In the genomic region with DNA sequence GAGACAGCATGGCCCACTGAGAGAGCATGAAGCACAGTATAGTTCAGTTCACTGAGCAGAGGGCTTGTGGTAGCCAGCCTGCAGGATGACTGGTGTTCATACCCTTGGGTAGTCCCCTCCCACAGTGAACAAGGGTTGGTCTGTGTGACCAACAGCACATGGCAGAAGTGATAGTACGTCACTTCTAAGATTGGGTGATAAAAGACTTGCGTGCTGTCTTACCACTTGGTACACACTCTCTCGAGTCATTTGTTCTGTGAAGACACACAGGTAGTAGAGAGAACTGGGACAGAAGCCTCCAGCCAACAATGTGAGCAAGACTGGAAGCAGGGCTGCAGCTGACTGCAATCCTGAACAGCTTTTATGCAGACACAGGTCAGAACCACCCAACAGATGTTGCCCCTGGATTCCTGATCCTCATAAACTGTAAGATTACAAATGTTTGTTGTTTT, we compare ENCODE assay signal across 8 cellular contexts. TPM values are rescaled to one million over a fixed set of nuclear protein-coding genes. Genes with fewer than 3 reads are reported as not detected.
A peak's percentile ranks its signal among the peaks of the same experiment; 100 is the strongest.
DNase-seq lines count a peak whose midpoint lies in the region; ATAC-seq and TF ChIP-seq lines count a peak whose summit lies in the region.

No MANE protein-coding gene starts in this region.

- intact Hi-C loops in activated CD4-positive, alpha-beta T cell treated with anti-CD3 and anti-CD28 coated beads, Interleukin-2, amount 10 ng/mL, durations not matched to agents 24 days and 14 days (cut with micrococcal nuclease) = loop anchor here (1.0 to 5.0 kb wide), 8 partner anchors 9 to 805 kb away; partner anchors contain the start of gene CCDC7

- peak; percentile 94 for ATAC-seq in HG03108 (IDR thresholded peaks at IDR 0.05; ENCODE audit: unreplicated experiment)

- H3K4me1 ChIP-seq in smooth muscle cell (ENCODE audit: low read depth) = peaks cover 35% of the 10 kb centered on the region

- H3K9me3 Mint-ChIP-seq in activated CD4-positive, alpha-beta T cell treated with anti-CD3 and anti-CD28 coated beads, Interleukin-2, amount 10 ng/mL, durations not matched to agents 24 days and 14 days = no peaks in the 10 kb centered on the region

- no peak for TF ChIP-seq CTCF in smooth muscle cell (IDR thresholded peaks at IDR 0.05; ENCODE audit: borderline replicate concordance, insufficient read depth, poor library complexity, severe bottlenecking)

- H3K27ac ChIP-seq in smooth muscle cell (ENCODE audit: low read depth) = peak overlapping the region; percentile 69

- H3K9ac ChIP-seq in smooth muscle cell (ENCODE audit: low read depth) = peak overlapping the region; percentile 8

- H3K36me3 ChIP-seq in smooth muscle cell (ENCODE audit: low read depth) = no peaks in the 10 kb centered on the region

- peaks cover 76% of the 10 kb centered on the region for H3K4me1 Mint-ChIP-seq in activated CD4-positive, alpha-beta T cell treated with anti-CD3 and anti-CD28 coated beads, Interleukin-2, amount 10 ng/mL, durations not matched to agents 24 days and 14 days

- peak overlapping the region; percentile 91 for H3K27ac Mint-ChIP-seq in activated CD4-positive, alpha-beta T cell treated with anti-CD3 and anti-CD28 coated beads, Interleukin-2, amount 10 ng/mL, durations not matched to agents 24 days and 14 days

- peaks cover 99% of the 10 kb centered on the region for H3K79me2 ChIP-seq in smooth muscle cell (ENCODE audit: low read depth)

- H3K27me3 ChIP-seq in smooth muscle cell (ENCODE audit: low read depth) = no peaks in the 10 kb centered on the region

- 20% methylated on average over 3 of the region's 3 CpGs for WGBS in smooth muscle cell (ENCODE audit: low lambda C conversion rate)

- H3K27me3 Mint-ChIP-seq in activated CD4-positive, alpha-beta T cell treated with anti-CD3 and anti-CD28 coated beads, Interleukin-2, amount 10 ng/mL, durations not matched to agents 24 days and 14 days = no peaks in the 10 kb centered on the region

- H3K36me3 Mint-ChIP-seq in activated CD4-positive, alpha-beta T cell treated with anti-CD3 and anti-CD28 coated beads, Interleukin-2, amount 10 ng/mL, durations not matched to agents 24 days and 14 days (ENCODE audit: low read depth) = peaks cover 27% of the 10 kb centered on the region

- peak; percentile 76 for TF ChIP-seq POLR2A in GM19193 (IDR thresholded peaks at IDR 0.05; ENCODE audit: extremely low read depth, insufficient read depth, insufficient read length)

- H2AFZ ChIP-seq in smooth muscle cell (ENCODE audit: low read depth) = no peak overlapping the region

- peak overlapping the region; percentile 75 for H3K4me3 Mint-ChIP-seq in activated CD4-positive, alpha-beta T cell treated with anti-CD3 and anti-CD28 coated beads, Interleukin-2, amount 10 ng/mL, durations not matched to agents 24 days and 14 days

- H3K4me3 ChIP-seq in smooth muscle cell = no peak overlapping the region

- peak overlapping the region; percentile 36 for H3K4me2 ChIP-seq in smooth muscle cell

- H4K20me1 ChIP-seq in smooth muscle cell (ENCODE audit: low read depth) = peaks cover 99% of the 10 kb centered on the region

- H3F3A ChIP-seq in smooth muscle cell (ENCODE audit: low read depth) = peaks cover 14% of the 10 kb centered on the region

- DNase-seq in activated CD4-positive, alpha-beta T cell treated with anti-CD3 and anti-CD28 coated beads, Interleukin-2, amount 10 ng/mL, durations not matched to agents 24 days and 14 days = peak; percentile 91
- peak; percentile 40 for DNase-seq in epidermal melanocyte (ENCODE audit: insufficient read length, low spot score)
- DNase-seq in smooth muscle cell (lab: John Stamatoyannopoulos, UW; ENCODE audit: unreplicated experiment) = no peak
- no peak for DNase-seq in SHP77 (lab: John Stamatoyannopoulos, UW)
- no peak for DNase-seq in cortex of kidney (lab: John Stamatoyannopoulos, UW)
- DNase-seq in SIG-M5 treated with dmso at 0.1 percent for 504 hours (lab: John Stamatoyannopoulos, UW; ENCODE audit: unreplicated experiment) = no peak

- no peaks in the 10 kb centered on the region for H3K9me3 ChIP-seq in smooth muscle cell (replicated peaks; ENCODE audit: low read depth)

RNA-seq across cellular contexts. Expression of gene EPC1, which starts 14.6 kb away (rescaled TPM):
- 32.3 and 34.3 TPM in 2 replicates for total RNA-seq in activated CD4-positive, alpha-beta T cell treated with anti-CD3 and anti-CD28 coated beads, Interleukin-2, amount 10 ng/mL, durations not matched to agents 24 days and 14 days
- total RNA-seq in smooth muscle cell = 52.1 TPM in 2 replicates
- 16.3 and 19.4 TPM in 2 replicates for polyA plus RNA-seq in smooth muscle cell

Comparison
In these comparisons a context has a peak if more than half of its experiments do, and no peak if none do; other contexts are left out.
1. DNase-seq: peak in activated CD4-positive, alpha-beta T cell treated with anti-CD3 and anti-CD28 coated beads, Interleukin-2, amount 10 ng/mL, durations not matched to agents 24 days and 14 days (single experiment) and epidermal melanocyte (single experiment); none in smooth muscle cell (single experiment), SHP77 (0 of 2), cortex of kidney (single experiment) and SIG-M5 treated with dmso at 0.1 percent for 504 hours (single experiment).